In genomic region chr13:24692541-24692940, GRCh38 we compare ENCODE assay signal across 1 cellular context.
TF ChIP-seq lines count a peak whose summit lies in the region.

No MANE protein-coding gene starts in this region.

TF ChIP-seq in SK-N-SH treated with all-trans-retinoic acid at 6 μM for 48 hours, 23 proteins besides CTCF, POLR2A, EP300 and RAD21 (continued from another document):
- TF ChIP-seq BACH2 (CRISPR knock-in tag; IDR thresholded peaks at IDR 0.05; ENCODE audit: borderline replicate concordance) (no peak), RARB (CRISPR knock-in tag; IDR thresholded peaks at IDR 0.05) (no peak), ZFP3 (CRISPR knock-in tag; IDR thresholded peaks at IDR 0.05) (no peak), ZNF70 (CRISPR knock-in tag; IDR thresholded peaks at IDR 0.05) (no peak), ISL1 (CRISPR knock-in tag; IDR thresholded peaks at IDR 0.05) (no peak), ARNTL (CRISPR knock-in tag; IDR thresholded peaks at IDR 0.05; ENCODE audit: borderline replicate concordance, low read depth) (no peak)
